ENCODE assay signal across 23 cellular contexts in genomic region chr14:53002576-53002975, GRCh38. TPM values are rescaled to one million over a fixed set of nuclear protein-coding genes. Genes with fewer than 3 reads are reported as not detected.
DNase-seq lines count a peak whose midpoint lies in the region; ATAC-seq, FAIRE-seq and TF ChIP-seq lines count a peak whose summit lies in the region.
"Had no signal": no experiment of that assay in that cellular context is flagged by ENCODE, and none has a peak within 500 bp of the region (broad histone marks: within the 10 kb centered on the region; RNA-seq: fewer than 3 reads in every experiment).

No MANE protein-coding gene starts in this region.

- no peaks in the 10 kb centered on the region for H3F3A ChIP-seq in SK-N-SH (replicated peaks; ENCODE audit: insufficient read depth)

- no peaks in the 10 kb centered on the region for H3K27me3 ChIP-seq in SK-N-SH (ENCODE audit: insufficient read depth)
- H3K27me3 ChIP-seq: adrenal gland, esophagus squamous epithelium, heart left ventricle, upper lobe of right lung had no signal

- H3K9me3 ChIP-seq in SK-N-SH (no peaks in the 10 kb centered on the region), OCI-LY7 (ENCODE audit: low read length) (no peaks in the 10 kb centered on the region)
- H3K9me3 ChIP-seq: adrenal gland, esophagus squamous epithelium, heart left ventricle, upper lobe of right lung had no signal

- no peaks in the 10 kb centered on the region for H3K36me3 ChIP-seq in SK-N-SH (replicated peaks in 1 of 2; ENCODE audit: control insufficient read depth in 1 of 2, insufficient read depth in 2 of 2, low read length in 1 of 2)
- no peaks in the 10 kb centered on the region for H3K36me3 ChIP-seq in OCI-LY7 (ENCODE audit: insufficient read depth, low read length)
- H3K36me3 ChIP-seq: adrenal gland, esophagus squamous epithelium, heart left ventricle, upper lobe of right lung had no signal

- H3K4me3 ChIP-seq in SK-N-SH (ENCODE audit: low read depth in 2 of 2, low read length in 1 of 2): no peak overlapping the region
- no peak overlapping the region for H3K4me3 ChIP-seq in OCI-LY7 (ENCODE audit: low read depth, low read length, poor library complexity, severe bottlenecking)
- H3K4me3 ChIP-seq in fibroblast of mammary gland (ENCODE audit: control insufficient read depth, low read depth, low read length): no peak overlapping the region
- H3K4me3 ChIP-seq: adrenal gland, esophagus squamous epithelium, heart left ventricle, upper lobe of right lung had no signal

- H4K20me1 ChIP-seq in SK-N-SH (ENCODE audit: insufficient read depth) (no peaks in the 10 kb centered on the region), OCI-LY7 (ENCODE audit: insufficient read depth, low read length) (no peaks in the 10 kb centered on the region)

- whole genome bisulfite sequencing in SK-N-SH (ENCODE audit: low lambda C conversion rate): 66% methylated on average over 5 of the region's 5 CpGs

- no peak overlapping the region for H3K9ac ChIP-seq in SK-N-SH

- H3K79me2 ChIP-seq in SK-N-SH (ENCODE audit: insufficient read depth) (no peaks in the 10 kb centered on the region), OCI-LY7 (ENCODE audit: insufficient read depth, low read depth, low read length) (no peaks in the 10 kb centered on the region)

- intact Hi-C loops in OCI-LY7 (cut with micrococcal nuclease; ENCODE audit: unreplicated experiment): no loop called here

- H3K4me2 ChIP-seq in SK-N-SH (no peak overlapping the region), OCI-LY7 (ENCODE audit: low read length) (no peak overlapping the region)

- BruUV-seq in OCI-LY7 (replicated peaks; lab: Mats Ljungman, UMichigan): no TSS peak

- CTCF ChIA-PET in SK-N-SH (lab: Yijun Ruan, JAX): interaction anchor here (0.6 to 1.6 kb wide), 2 partner anchors 52 to 122 kb away, joined by 4 to 8 read pairs; no protein-coding TSS in a partner anchor
- CTCF ChIA-PET in OCI-LY7 (lab: Charles Lee; ENCODE audit: unreplicated experiment): interaction anchor here (0.6 kb wide), 1 partner anchor 336 kb away, joined by 3 read pairs; no protein-coding TSS in a partner anchor

- H3K9me2 ChIP-seq in SK-N-SH (no peaks in the 10 kb centered on the region), OCI-LY7 (ENCODE audit: insufficient read depth, low read length) (no peaks in the 10 kb centered on the region)

- peak; percentile 77 for FAIRE-seq in urothelium cell line (lab: Jason Lieb, UNC)
- FAIRE-seq: GM19239 had no signal

- H3K27ac ChIP-seq in SK-N-SH (ENCODE audit: low read depth in 2 of 2, low read length in 1 of 2) (no peak overlapping the region), OCI-LY7 (ENCODE audit: low read depth, low read length, poor library complexity, severe bottlenecking) (no peak overlapping the region)
- H3K27ac ChIP-seq: adrenal gland, heart left ventricle, upper lobe of right lung had no signal

- TF ChIP-seq RAD21 in SK-N-SH (IDR thresholded peaks at IDR 0.05; ENCODE audit: low read length): no peak

- ATAC-seq in SK-N-SH treated with all-trans-retinoic acid at 6 μM for 48 hours (no peak; the same call in 2 of the 3 replicates), GM19397 (IDR thresholded peaks at IDR 0.05; ENCODE audit: unreplicated experiment) (no peak), HG02852 (IDR thresholded peaks at IDR 0.05; ENCODE audit: unreplicated experiment) (no peak)
- ATAC-seq: activated T-helper 17 cell treated with anti-CD3 and anti-CD28 coated beads, Interleukin-2, amount 50 U/mL, for 72 hours; upper lobe of right lung had no signal

- no peak for TF ChIP-seq EP300 in SK-N-SH (IDR thresholded peaks at IDR 0.05; ENCODE audit: borderline replicate concordance in 1 of 2, low read depth in 1 of 2, low read length in 1 of 2)

- TF ChIP-seq CTCF in SK-N-SH (IDR thresholded peaks at IDR 0.05) (no peak), OCI-LY7 (conservative IDR thresholded peaks at IDR 0.05; ENCODE audit: low read length) (no peak), fibroblast of mammary gland (conservative IDR thresholded peaks at IDR 0.05; ENCODE audit: control insufficient read depth, insufficient read depth, low read depth, low read length) (no peak)

- DNase-seq in SK-N-SH (no peak), OCI-LY7 (ENCODE audit: low spot score) (peak; percentile 5), fibroblast of mammary gland (ENCODE audit: low read depth) (peak; percentile 11), urothelium cell line (ENCODE audit: low spot score) (no peak), nucleus accumbens (lab: John Stamatoyannopoulos, UW) (no peak)
- DNase-seq: activated CD4-positive, CD25-positive, alpha-beta regulatory T cell treated with anti-CD3 and anti-CD28 coated beads, Interleukin-2, amount 50 U/mL, for 72 hours; DMS79 treated with DMSO at 0.1 percent for 48 hours; effector CD4-positive, alpha-beta T cell; esophagus squamous epithelium; mammary epithelial cell; NCI-H187; NCI-H446 treated with DMSO at 0.1 percent for 48 hours; SHP77 treated with DMSO at 0.1 percent for 48 hours; stimulated activated CD4-positive, alpha-beta T cell treated with anti-CD3 and anti-CD28 coated beads, Interleukin-15, amount 100 ng/mL, for 24 hours; stimulated activated naive CD4-positive, alpha-beta T cell treated with Interleukin-2 at 50 U/mL for 16 hours; upper lobe of right lung had no signal

- H3K4me1 ChIP-seq in SK-N-SH (ENCODE audit: control insufficient read depth in 1 of 2, insufficient read depth in 2 of 2, low read depth in 1 of 2, low read length in 1 of 2) (no peaks in the 10 kb centered on the region; a peak in 1 of 4 replicates), OCI-LY7 (ENCODE audit: insufficient read depth, low read length, poor library complexity, severe bottlenecking) (no peaks in the 10 kb centered on the region)
- H3K4me1 ChIP-seq: adrenal gland, upper lobe of right lung had no signal

- POLR2A ChIA-PET in SK-N-SH (lab: Yijun Ruan, JAX) (no interaction called here), OCI-LY7 (lab: Charles Lee) (interaction anchor here (0.6 kb wide), 2 partner anchors 41 to 61 kb away, joined by 3 to 12 read pairs; no protein-coding TSS in a partner anchor)

- H2AFZ ChIP-seq in SK-N-SH (ENCODE audit: low read depth) (no peak overlapping the region), OCI-LY7 (ENCODE audit: low read length) (peak overlapping the region; percentile 18; the same call in 1 of the 2 replicates)

TF ChIP-seq in SK-N-SH, 30 proteins besides CTCF, POLR2A, EP300 and RAD21:
- no peak for TF ChIP-seq MEF2A (IDR thresholded peaks at IDR 0.05; ENCODE audit: borderline replicate concordance, low read depth)
- peak; percentile 56; the same call in 1 of the 2 replicates for TF ChIP-seq USF1 (IDR thresholded peaks at IDR 0.05; ENCODE audit: borderline replicate concordance, low read depth)
TF ChIP-seq in SK-N-SH: peak in this region for 1.

TF ChIP-seq in SK-N-SH treated with all-trans-retinoic acid at 6 μM for 48 hours, 23 proteins besides CTCF, POLR2A, EP300 and RAD21 (continues in another document):
- TF ChIP-seq PPARA (CRISPR knock-in tag; IDR thresholded peaks at IDR 0.05; ENCODE audit: borderline replicate concordance) (no peak), PATZ1 (CRISPR knock-in tag; IDR thresholded peaks at IDR 0.05; ENCODE audit: borderline replicate concordance) (no peak), ISL1 (CRISPR knock-in tag; IDR thresholded peaks at IDR 0.05) (no peak), BACH2 (CRISPR knock-in tag; IDR thresholded peaks at IDR 0.05; ENCODE audit: borderline replicate concordance) (no peak), POU6F1 (CRISPR knock-in tag; IDR thresholded peaks at IDR 0.05; ENCODE audit: borderline replicate concordance, low read depth) (no peak), ZNF8 (CRISPR knock-in tag; IDR thresholded peaks at IDR 0.05) (no peak), ZFP30 (CRISPR knock-in tag; IDR thresholded peaks at IDR 0.05) (no peak), ZFP3 (CRISPR knock-in tag; IDR thresholded peaks at IDR 0.05) (no peak)

RNA-seq across cellular contexts. Expression of gene FERMT2, which starts 51.7 kb away (rescaled TPM):
- polyA plus RNA-seq in SK-N-SH (2012; rRNA removed): 40.1 and 54.5 TPM in 2 replicates
- 55.0 and 64.1 TPM in 2 replicates for polyA plus RNA-seq in SK-N-SH (2012; cell fraction: cytosol; rRNA removed)
- polyA plus RNA-seq in SK-N-SH (2012; cell fraction: nucleus; rRNA removed): 45.4 and 71.7 TPM in 2 replicates
- not detected in 2 replicates for total RNA-seq in OCI-LY7 (2014; rRNA removed; shearing (Covaris generic))
- not detected in 2 replicates for total RNA-seq in OCI-LY7 (2022)

Comparison
In these comparisons a context has a peak if more than half of its experiments do, and no peak if none do; other contexts are left out.
1. DNase-seq: peak in OCI-LY7 (single experiment) and fibroblast of mammary gland (single experiment); none in SK-N-SH (single experiment), urothelium cell line (single experiment) and nucleus accumbens (0 of 56).